ENCODE assay signal across 19 cellular contexts in the genomic region with DNA sequence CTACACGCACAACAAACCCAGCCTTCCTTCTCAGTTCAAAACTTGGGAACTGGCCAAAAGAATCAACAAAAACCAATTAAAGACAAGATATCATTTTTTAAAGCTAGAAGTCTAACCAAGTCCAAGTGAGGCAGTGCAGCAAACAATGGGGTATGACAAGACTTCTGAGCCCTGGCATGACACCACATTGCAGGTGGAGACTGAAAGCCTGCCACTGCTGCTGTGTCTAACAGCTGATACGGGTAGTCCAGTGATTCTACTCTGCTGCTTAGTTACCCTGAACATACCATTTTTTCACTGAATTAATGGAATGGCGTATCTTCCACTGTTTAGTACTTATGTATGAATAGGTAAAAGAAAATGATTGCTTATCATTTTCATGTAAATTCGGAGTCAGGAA.
"Had no signal": no experiment of that assay in that cellular context is flagged by ENCODE, and none has a peak within 500 bp of the region (broad histone marks: within the 10 kb centered on the region; RNA-seq: fewer than 3 reads in every experiment).

No MANE protein-coding gene starts in this region.

- H2AFZ ChIP-seq: neural progenitor cell, parathyroid adenoma had no signal

- H3K27ac ChIP-seq: left lung, neural progenitor cell, parathyroid adenoma, prostate gland, right lobe of liver, stomach, thyroid gland, vagina had no signal

- DNase-seq: dorsolateral prefrontal cortex; effector CD4-positive, alpha-beta T cell; kidney; left lung; naive thymus-derived CD4-positive, alpha-beta T cell; right lobe of liver; stimulated activated CD4-positive, alpha-beta T cell treated with anti-CD3 and anti-CD28 coated beads, Interleukin-2, amount 100 ng/mL, for 24 hours; stimulated activated CD4-positive, alpha-beta T cell treated with anti-CD3 and anti-CD28 coated beads, Interleukin-4, amount 100 ng/mL, for 24 hours; stimulated activated naive CD4-positive, alpha-beta T cell treated with Interleukin-2 at 50 U/mL for 16 hours; stomach; thyroid gland; trophoblast cell had no signal

- H3K36me3 ChIP-seq: neural progenitor cell, prostate gland, right lobe of liver, thyroid gland, vagina had no signal

- H3K9ac ChIP-seq: neural progenitor cell, parathyroid adenoma had no signal

- H3K9me3 ChIP-seq: left lung, prostate gland, right lobe of liver, stomach, thyroid gland, vagina had no signal

- ATAC-seq: left lung; naive thymus-derived CD4-positive, alpha-beta T cell; right lobe of liver; stimulated activated effector memory CD8-positive, alpha-beta T cell treated with anti-CD3 and anti-CD28 coated beads, Interleukin-12 subunit alpha, Interleukin-12 subunit beta, amount 100 ng/mL, for 72 hours had no signal

- H3K4me2 ChIP-seq: neural progenitor cell, smooth muscle cell had no signal

- H3K4me3 ChIP-seq: dorsolateral prefrontal cortex, left lung, lung, neural progenitor cell, prostate gland, right lobe of liver, smooth muscle cell, stomach, thyroid gland, vagina had no signal

- H3K4me1 ChIP-seq: left lung, parathyroid adenoma, prostate gland, right lobe of liver, stomach, thyroid gland, vagina had no signal

- H3K79me2 ChIP-seq: parathyroid adenoma had no signal

- H3K27me3 ChIP-seq: dorsolateral prefrontal cortex, left lung, neural progenitor cell, right lobe of liver, stomach, thyroid gland, vagina had no signal
